ENCODE assay signal across 8 cellular contexts in the genomic region with DNA sequence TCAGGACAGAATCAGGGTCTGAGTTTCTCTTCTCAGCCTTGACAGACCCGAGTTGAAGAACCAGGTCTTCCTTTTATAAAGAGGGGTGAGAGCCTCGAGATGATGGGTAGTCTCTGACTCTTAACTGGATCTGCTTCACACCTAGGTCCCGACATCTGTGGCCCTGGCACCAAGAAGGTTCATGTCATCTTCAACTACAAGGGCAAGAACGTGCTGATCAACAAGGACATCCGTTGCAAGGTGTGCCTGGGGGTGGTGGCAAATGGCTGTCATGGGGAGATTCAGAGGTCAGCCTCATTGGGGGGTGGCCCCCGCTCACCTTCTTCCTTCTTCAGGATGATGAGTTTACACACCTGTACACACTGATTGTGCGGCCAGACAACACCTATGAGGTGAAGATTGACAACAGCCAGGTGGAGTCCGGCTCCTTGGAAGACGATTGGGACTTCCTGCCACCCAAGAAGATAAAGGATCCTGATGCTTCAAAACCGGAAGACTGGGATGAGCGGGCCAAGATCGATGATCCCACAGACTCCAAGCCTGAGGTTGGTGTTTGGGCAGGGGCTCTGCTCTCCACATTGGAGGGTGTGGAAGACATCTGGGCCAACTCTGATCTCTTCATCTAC. TPM values are rescaled to one million over a fixed set of nuclear protein-coding genes. Genes with fewer than 3 reads are reported as not detected.
A peak's percentile ranks its signal among the peaks of the same experiment; 100 is the strongest.
DNase-seq lines count a peak whose midpoint lies in the region; TF ChIP-seq lines count a peak whose summit lies in the region.

No MANE protein-coding gene starts in this region.

- H3K4me1 ChIP-seq in skeletal muscle satellite cell (ENCODE audit: control insufficient read depth, insufficient read depth, low read length), result peaks cover 35% of the 10 kb centered on the region

- in situ Hi-C loops in GM18951 (cut with MboI; ENCODE audit: low sequenced_read_pairs, unreplicated experiment) (no loop called here), ACHN (cut with HindIII; ENCODE audit: low pct_ligation_motif_present, low pct_unique_long_range_greater_than_20kb, low sequenced_read_pairs) (no loop called here)

- peak; percentile 17 for TF ChIP-seq POLR2A in GM18951 (IDR thresholded peaks at IDR 0.05; ENCODE audit: extremely low read depth, insufficient read depth, insufficient read length)

- TF ChIP-seq CTCF in WERI-Rb-1 (IDR thresholded peaks at IDR 0.05; ENCODE audit: low read depth, low read length), result no peak
- no peak for TF ChIP-seq CTCF in foreskin fibroblast (IDR thresholded peaks at IDR 0.05; ENCODE audit: low read depth, low read length)
- no peak for TF ChIP-seq CTCF in GM10248 (IDR thresholded peaks at IDR 0.05; ENCODE audit: control extremely low read depth, extremely low read depth, low read depth, missing control alignments)

- H3K27me3 ChIP-seq in WERI-Rb-1 (ENCODE audit: insufficient read depth, low read depth, severe bottlenecking) (no peaks in the 10 kb centered on the region), skeletal muscle satellite cell (ENCODE audit: control insufficient read depth, insufficient read depth, low read length) (no peaks in the 10 kb centered on the region)

- H3K36me3 ChIP-seq in WERI-Rb-1 (peaks cover 63% of the 10 kb centered on the region), skeletal muscle satellite cell (ENCODE audit: insufficient read depth, low read length) (peaks cover 64% of the 10 kb centered on the region)

- CTCF ChIA-PET in GM10248 (lab: Yijun Ruan, JAX), result interaction anchor here (0.9 kb wide), 1 partner anchor 26 kb away, joined by 3 read pairs; no protein-coding TSS in a partner anchor

- peak overlapping the region; percentile 44 for H3K27ac ChIP-seq in WERI-Rb-1

- H3K4me2 ChIP-seq in skeletal muscle satellite cell (ENCODE audit: low read length), result peak overlapping the region; percentile 80

- H3K9ac ChIP-seq in skeletal muscle satellite cell (ENCODE audit: low read depth, low read length), result peak overlapping the region; percentile 99

- POLR2A ChIA-PET in GM10248 (lab: Yijun Ruan, JAX), result interaction anchor here (0.8 to 1.7 kb wide), 4 partner anchors 8 to 154 kb away, joined by 3 to 5 read pairs (median 4); no protein-coding TSS in a partner anchor

- DNase-seq in WERI-Rb-1 (no peak), foreskin fibroblast (no peak), GM10248 (ENCODE audit: extremely low spot score) (no peak), germinal center (ENCODE audit: low spot score) (no peak), ACHN (no peak), UCSD-AML1 (lab: John Stamatoyannopoulos, UW; ENCODE audit: unreplicated experiment) (no peak)

- H3K9me3 ChIP-seq in WERI-Rb-1 (ENCODE audit: severe bottlenecking) (no peaks in the 10 kb centered on the region), skeletal muscle satellite cell (replicated peaks; ENCODE audit: low read length) (no peaks in the 10 kb centered on the region)

- H3K4me3 ChIP-seq in WERI-Rb-1 (ENCODE audit: low read depth, low read length) (peak overlapping the region; percentile 92), foreskin fibroblast (ENCODE audit: low read depth in 1 of 2, low read length in 2 of 2) (peak overlapping the region; percentile 63 to 70), skeletal muscle satellite cell (ENCODE audit: low read length) (peak overlapping the region; percentile 99)

RNA-seq across cellular contexts. Expression of a gene that starts 1.6 kb away (rescaled TPM):
- 2,097 and 2,142 TPM in 2 replicates for total RNA-seq in skeletal muscle satellite cell (2012; rRNA removed)

RNA-seq across cellular contexts. Expression of a gene that starts 5.6 kb away (rescaled TPM):
- total RNA-seq in skeletal muscle satellite cell (2012; rRNA removed), result 95.3 and 119 TPM in 2 replicates

RNA-seq across cellular contexts. Expression of a gene that starts 6.5 kb away (rescaled TPM):
- 86.7 and 94.8 TPM in 2 replicates for total RNA-seq in skeletal muscle satellite cell (2012; rRNA removed)

RNA-seq across cellular contexts. Expression of a gene that starts 17.0 kb away (rescaled TPM):
- 21.3 and 26.4 TPM in 2 replicates for total RNA-seq in skeletal muscle satellite cell (2012; rRNA removed)

RNA-seq across cellular contexts. Expression of a gene that starts 20.9 kb away (rescaled TPM):
- not detected in 2 replicates for total RNA-seq in skeletal muscle satellite cell (2012; rRNA removed)
